ENCODE assay signal across 8 cellular contexts in the genomic region with DNA sequence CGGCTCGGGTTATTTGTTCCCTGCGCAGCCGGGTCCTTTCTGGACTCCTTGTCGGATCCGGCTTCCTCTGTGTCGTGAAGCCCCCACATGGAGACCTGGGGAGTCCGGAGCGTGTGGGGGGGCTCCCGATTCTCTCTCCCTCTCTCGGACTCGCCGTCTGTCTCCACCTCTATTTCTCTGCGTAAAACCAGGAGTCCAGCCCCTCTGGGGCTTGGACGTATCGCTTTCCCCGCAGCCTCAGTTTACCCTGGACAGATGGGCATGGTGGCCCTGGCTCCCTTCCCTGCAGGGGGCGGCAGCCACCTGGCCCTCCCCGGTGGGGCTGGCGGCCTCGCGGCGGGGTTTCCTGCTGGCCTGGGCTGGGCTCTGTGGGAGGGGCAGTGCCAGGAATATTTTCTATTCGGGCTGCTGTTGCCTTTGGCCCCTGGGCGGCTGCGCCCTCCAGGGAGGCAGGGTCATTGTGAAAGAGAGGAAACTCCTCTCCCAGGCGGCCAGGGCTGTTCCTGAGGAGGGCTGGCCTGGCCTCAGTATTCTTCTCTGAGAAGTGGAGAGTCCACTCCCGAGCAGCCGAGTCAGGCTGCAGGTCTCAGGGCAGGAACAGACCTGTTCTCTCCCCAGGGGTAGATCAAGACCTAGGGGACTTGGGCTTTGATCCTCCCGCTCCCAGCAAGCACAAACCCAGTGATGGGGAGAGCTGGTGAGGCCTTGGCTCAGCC. TPM values are rescaled to one million over a fixed set of nuclear protein-coding genes. Genes with fewer than 3 reads are reported as not detected.
DNase-seq lines count a peak whose midpoint lies in the region; ATAC-seq and TF ChIP-seq lines count a peak whose summit lies in the region.

No MANE protein-coding gene starts in this region.

- H3K27ac ChIP-seq in esophagus (ENCODE audit: low read depth in 2 of 2, low read length in 1 of 2), result peak overlapping the region; percentile 71 to 87
- H3K27ac ChIP-seq in neural cell (ENCODE audit: low read length), result no peak overlapping the region

- no peak for TF ChIP-seq CTCF in neural cell (IDR thresholded peaks at IDR 0.05; ENCODE audit: poor library complexity, severe bottlenecking)

- 8 to 9% methylated on average over 30 of the region's 30 CpGs for WGBS in esophagus, 2 donors

- no peak for ATAC-seq in HG03280 (IDR thresholded peaks at IDR 0.05; ENCODE audit: unreplicated experiment)

- H3K9me2 ChIP-seq in neural cell (ENCODE audit: insufficient read depth, low read length), result no peaks in the 10 kb centered on the region

- H4K20me1 ChIP-seq in neural cell (ENCODE audit: insufficient read depth), result no peaks in the 10 kb centered on the region

- no peak for TF ChIP-seq RAD21 in neural cell (conservative IDR thresholded peaks at IDR 0.05)

- peak; percentile 54 for DNase-seq in DMS 273 treated with DMSO at 0.1 percent for 48 hours (lab: John Stamatoyannopoulos, UW)
- DNase-seq in NCI-H226, result peak; percentile 89
- no peak for DNase-seq in medulla oblongata (ENCODE audit: extremely low spot score)
- DNase-seq in foreskin melanocyte, result no peak
- no peak for DNase-seq in GDM1 (lab: John Stamatoyannopoulos, UW)

- TF ChIP-seq EP300 in neural cell (conservative IDR thresholded peaks at IDR 0.05; ENCODE audit: poor library complexity, severe bottlenecking), result no peak

- H3K27me3 ChIP-seq in esophagus (ENCODE audit: control insufficient read depth in 1 of 2, insufficient read depth in 2 of 2, low read length in 2 of 2) (no peaks in the 10 kb centered on the region), neural cell (ENCODE audit: insufficient read depth, low read depth, low read length) (peaks cover 26% of the 10 kb centered on the region)

- no peak overlapping the region for H3K9ac ChIP-seq in neural cell (ENCODE audit: low read length)

- H3K36me3 ChIP-seq in esophagus (ENCODE audit: control insufficient read depth in 2 of 2, insufficient read depth in 2 of 2, low read length in 1 of 2) (no peaks in the 10 kb centered on the region), neural cell (ENCODE audit: insufficient read depth, low read length) (no peaks in the 10 kb centered on the region)

- H3K9me3 ChIP-seq in esophagus (ENCODE audit: control insufficient read depth in 2 of 2, insufficient read depth in 1 of 2, low read depth in 1 of 2, low read length in 1 of 2) (peaks cover 0 to 4% of the 10 kb centered on the region in 2 donors), neural cell (ENCODE audit: low read length) (no peaks in the 10 kb centered on the region)

- H2AFZ ChIP-seq in neural cell (ENCODE audit: low read depth, low read length), result no peak overlapping the region

- H3K4me2 ChIP-seq in neural cell (ENCODE audit: low read length), result no peak overlapping the region

- H3K4me3 ChIP-seq in esophagus (ENCODE audit: low read depth in 1 of 2, low read length in 2 of 2) (peak overlapping the region; percentile 43 to 58), neural cell (ENCODE audit: low read length) (peak overlapping the region; percentile 64)

- H3K4me1 ChIP-seq in esophagus (ENCODE audit: control insufficient read depth in 2 of 2, insufficient read depth in 2 of 2, low read length in 1 of 2), result peaks cover 6 to 7% of the 10 kb centered on the region in 2 donors

- no peaks in the 10 kb centered on the region for H3K79me2 ChIP-seq in neural cell (replicated peaks; ENCODE audit: insufficient read depth, low read length)

- H3F3A ChIP-seq in neural cell (ENCODE audit: insufficient read depth, low read length, poor library complexity, severe bottlenecking), result no peaks in the 10 kb centered on the region

TF ChIP-seq in neural cell, 6 proteins besides CTCF, POLR2A, EP300 and RAD21:
- TF ChIP-seq EZH2 (IDR thresholded peaks at IDR 0.05; ENCODE audit: borderline replicate concordance, insufficient read depth, low read length, poor library complexity, severe bottlenecking) (no peak), SMC3 (conservative IDR thresholded peaks at IDR 0.05; ENCODE audit: poor library complexity) (no peak), MXI1 (conservative IDR thresholded peaks at IDR 0.05; ENCODE audit: poor library complexity, severe bottlenecking) (no peak), TAF1 (IDR thresholded peaks at IDR 0.05; ENCODE audit: low read depth) (no peak), POLR2AphosphoS5 (IDR thresholded peaks at IDR 0.05) (no peak)
- TF ChIP-seq, protein P1, sequence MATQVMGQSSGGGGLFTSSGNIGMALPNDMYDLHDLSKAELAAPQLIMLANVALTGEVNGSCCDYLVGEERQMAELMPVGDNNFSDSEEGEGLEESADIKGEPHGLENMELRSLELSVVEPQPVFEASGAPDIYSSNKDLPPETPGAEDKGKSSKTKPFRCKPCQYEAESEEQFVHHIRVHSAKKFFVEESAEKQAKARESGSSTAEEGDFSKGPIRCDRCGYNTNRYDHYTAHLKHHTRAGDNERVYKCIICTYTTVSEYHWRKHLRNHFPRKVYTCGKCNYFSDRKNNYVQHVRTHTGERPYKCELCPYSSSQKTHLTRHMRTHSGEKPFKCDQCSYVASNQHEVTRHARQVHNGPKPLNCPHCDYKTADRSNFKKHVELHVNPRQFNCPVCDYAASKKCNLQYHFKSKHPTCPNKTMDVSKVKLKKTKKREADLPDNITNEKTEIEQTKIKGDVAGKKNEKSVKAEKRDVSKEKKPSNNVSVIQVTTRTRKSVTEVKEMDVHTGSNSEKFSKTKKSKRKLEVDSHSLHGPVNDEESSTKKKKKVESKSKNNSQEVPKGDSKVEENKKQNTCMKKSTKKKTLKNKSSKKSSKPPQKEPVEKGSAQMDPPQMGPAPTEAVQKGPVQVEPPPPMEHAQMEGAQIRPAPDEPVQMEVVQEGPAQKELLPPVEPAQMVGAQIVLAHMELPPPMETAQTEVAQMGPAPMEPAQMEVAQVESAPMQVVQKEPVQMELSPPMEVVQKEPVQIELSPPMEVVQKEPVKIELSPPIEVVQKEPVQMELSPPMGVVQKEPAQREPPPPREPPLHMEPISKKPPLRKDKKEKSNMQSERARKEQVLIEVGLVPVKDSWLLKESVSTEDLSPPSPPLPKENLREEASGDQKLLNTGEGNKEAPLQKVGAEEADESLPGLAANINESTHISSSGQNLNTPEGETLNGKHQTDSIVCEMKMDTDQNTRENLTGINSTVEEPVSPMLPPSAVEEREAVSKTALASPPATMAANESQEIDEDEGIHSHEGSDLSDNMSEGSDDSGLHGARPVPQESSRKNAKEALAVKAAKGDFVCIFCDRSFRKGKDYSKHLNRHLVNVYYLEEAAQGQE (IDR thresholded peaks at IDR 0.05; ENCODE audit: borderline replicate concordance), result no peak

RNA-seq across cellular contexts. Expression of a gene that starts 0.7 kb away (rescaled TPM):
- polyA plus RNA-seq in esophagus (10 to 100 TPM; 63.6 to 79.5 TPM), neural cell (0.80 and 2.6 TPM in 2 replicates)
- 2.2 and 2.7 TPM in 2 replicates for polyA minus RNA-seq in neural cell

Comparison
In these comparisons a context has a peak if more than half of its experiments do, and no peak if none do; other contexts are left out.
1. DNase-seq: peak in DMS 273 treated with DMSO at 0.1 percent for 48 hours (single experiment) and NCI-H226 (single experiment); none in medulla oblongata (single experiment), foreskin melanocyte (single experiment) and GDM1 (single experiment).
2. RNA of a gene that starts 0.7 kb away (polyA plus RNA-seq): 63.6 to 79.5 TPM in esophagus; 0.80 to 2.6 TPM in neural cell; every median in the first group is over 10 times any median in the second.